In genomic region chr11:68896171-68896959, GRCh38 we compare ENCODE assay signal across 22 cellular contexts.
"Had no signal": no experiment of that assay in that cellular context is flagged by ENCODE, and none has a peak within 500 bp of the region (broad histone marks: within the 10 kb centered on the region; RNA-seq: fewer than 3 reads in every experiment).

No MANE protein-coding gene starts in this region.

- H3K27me3 Mint-ChIP-seq: activated CD8-positive, alpha-beta T cell treated with anti-CD3 and anti-CD28 coated beads for 36 hours; activated naive CD8-positive, alpha-beta T cell; brain had no signal

- H3K9me3 Mint-ChIP-seq: activated CD8-positive, alpha-beta T cell treated with anti-CD3 and anti-CD28 coated beads for 36 hours; activated naive CD4-positive, alpha-beta T cell treated with anti-CD3 and anti-CD28 coated beads for 36 hours; activated T-cell treated with anti-CD3 and anti-CD28 coated beads, Interleukin-2, amount 50 U/mL, for 72 hours; brain; T-helper 1 cell treated with Interleukin-12 subunit alpha and Interleukin-12 subunit beta and Interleukin-4 antibody, amounts not matched to agents 30 μg/mL and 1 μg/mL, for 36 hours had no signal

- ATAC-seq: activated CD4-positive, CD25-positive, alpha-beta regulatory T cell treated with anti-CD3 and anti-CD28 coated beads, Interleukin-2, amount 50 U/mL, for 24 hours; activated CD8-positive, alpha-beta T cell treated with anti-CD3 and anti-CD28 coated beads for 36 hours; activated T-cell treated with anti-CD3 and anti-CD28 coated beads, Interleukin-2, amount 50 U/mL, for 72 hours had no signal

- H3K4me1 Mint-ChIP-seq: brain had no signal

- H3K27me3 ChIP-seq: Peyer's patch had no signal

- H3K4me3 Mint-ChIP-seq: activated CD8-positive, alpha-beta T cell treated with anti-CD3 and anti-CD28 coated beads for 36 hours; activated naive CD4-positive, alpha-beta T cell treated with anti-CD3 and anti-CD28 coated beads for 36 hours; activated naive CD8-positive, alpha-beta T cell; activated T-cell treated with anti-CD3 and anti-CD28 coated beads, Interleukin-2, amount 50 U/mL, for 72 hours; brain; T-helper 1 cell treated with Interleukin-12 subunit alpha and Interleukin-12 subunit beta and Interleukin-4 antibody, amounts not matched to agents 30 μg/mL and 1 μg/mL, for 36 hours had no signal

- FAIRE-seq: astrocyte had no signal

- H3K27ac Mint-ChIP-seq: activated CD8-positive, alpha-beta T cell treated with anti-CD3 and anti-CD28 coated beads for 36 hours; activated naive CD4-positive, alpha-beta T cell treated with anti-CD3 and anti-CD28 coated beads for 36 hours; activated naive CD8-positive, alpha-beta T cell; activated T-cell treated with anti-CD3 and anti-CD28 coated beads, Interleukin-2, amount 50 U/mL, for 72 hours; brain; T-helper 1 cell treated with Interleukin-12 subunit alpha and Interleukin-12 subunit beta and Interleukin-4 antibody, amounts not matched to agents 30 μg/mL and 1 μg/mL, for 36 hours had no signal

- DNase-seq: activated CD4-positive, alpha-beta T cell treated with anti-CD3 and anti-CD28 coated beads for 4 hours; activated CD8-positive, alpha-beta memory T cell treated with anti-CD3 and anti-CD28 coated beads, Interleukin-2, amount 50 U/mL, for 4 hours; activated CD8-positive, alpha-beta T cell treated with anti-CD3 and anti-CD28 coated beads for 36 hours; activated naive CD4-positive, alpha-beta T cell treated with anti-CD3 and anti-CD28 coated beads for 36 hours; activated T-cell treated with anti-CD3 and anti-CD28 coated beads, Interleukin-2, amount 50 U/mL, for 72 hours; amygdala; Karpas-422; MM.1S; NCI-H1105; NCI-H1436; NCI-H1694 treated with DMSO at 0.1 percent for 48 hours; NCI-H2081; NCI-H446; NCI-H524; Peyer's patch; SHP77 treated with DMSO at 0.1 percent for 48 hours had no signal

- H3K4me3 ChIP-seq: Peyer's patch had no signal

- H3K27ac ChIP-seq: Peyer's patch, RWPE1 had no signal

- H3K9me3 ChIP-seq: Peyer's patch had no signal
